Comparison of ENCODE assay signal across 1 cellular context in the genomic region with DNA sequence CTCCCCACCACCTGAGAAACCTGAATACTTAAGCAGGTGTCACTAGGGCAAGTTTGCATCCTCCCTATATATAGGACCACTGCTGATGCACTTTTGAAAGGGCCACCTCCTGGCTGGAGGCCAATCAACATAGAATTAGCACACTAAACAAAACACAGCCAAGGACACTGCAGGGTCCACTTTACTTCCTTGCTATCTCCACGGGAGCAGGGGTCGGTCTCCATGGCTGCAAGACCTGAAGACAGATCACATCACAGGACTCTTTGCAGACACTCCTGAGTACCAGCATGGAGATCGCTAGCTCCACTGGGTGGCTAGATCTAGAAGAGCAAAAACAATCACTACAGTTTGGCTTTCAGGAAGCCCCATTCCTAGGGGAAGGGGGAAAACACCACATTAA.
TF ChIP-seq lines count a peak whose summit lies in the region.

No MANE protein-coding gene starts in this region.

TF ChIP-seq in WTC11, 78 proteins besides CTCF, POLR2A, EP300 and RAD21 (continued from another document and continues in another):
- TF ChIP-seq, protein P1, sequence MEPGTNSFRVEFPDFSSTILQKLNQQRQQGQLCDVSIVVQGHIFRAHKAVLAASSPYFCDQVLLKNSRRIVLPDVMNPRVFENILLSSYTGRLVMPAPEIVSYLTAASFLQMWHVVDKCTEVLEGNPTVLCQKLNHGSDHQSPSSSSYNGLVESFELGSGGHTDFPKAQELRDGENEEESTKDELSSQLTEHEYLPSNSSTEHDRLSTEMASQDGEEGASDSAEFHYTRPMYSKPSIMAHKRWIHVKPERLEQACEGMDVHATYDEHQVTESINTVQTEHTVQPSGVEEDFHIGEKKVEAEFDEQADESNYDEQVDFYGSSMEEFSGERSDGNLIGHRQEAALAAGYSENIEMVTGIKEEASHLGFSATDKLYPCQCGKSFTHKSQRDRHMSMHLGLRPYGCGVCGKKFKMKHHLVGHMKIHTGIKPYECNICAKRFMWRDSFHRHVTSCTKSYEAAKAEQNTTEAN (CRISPR knock-in tag; IDR thresholded peaks at IDR 0.05) = no peak
- TF ChIP-seq, protein P2, sequence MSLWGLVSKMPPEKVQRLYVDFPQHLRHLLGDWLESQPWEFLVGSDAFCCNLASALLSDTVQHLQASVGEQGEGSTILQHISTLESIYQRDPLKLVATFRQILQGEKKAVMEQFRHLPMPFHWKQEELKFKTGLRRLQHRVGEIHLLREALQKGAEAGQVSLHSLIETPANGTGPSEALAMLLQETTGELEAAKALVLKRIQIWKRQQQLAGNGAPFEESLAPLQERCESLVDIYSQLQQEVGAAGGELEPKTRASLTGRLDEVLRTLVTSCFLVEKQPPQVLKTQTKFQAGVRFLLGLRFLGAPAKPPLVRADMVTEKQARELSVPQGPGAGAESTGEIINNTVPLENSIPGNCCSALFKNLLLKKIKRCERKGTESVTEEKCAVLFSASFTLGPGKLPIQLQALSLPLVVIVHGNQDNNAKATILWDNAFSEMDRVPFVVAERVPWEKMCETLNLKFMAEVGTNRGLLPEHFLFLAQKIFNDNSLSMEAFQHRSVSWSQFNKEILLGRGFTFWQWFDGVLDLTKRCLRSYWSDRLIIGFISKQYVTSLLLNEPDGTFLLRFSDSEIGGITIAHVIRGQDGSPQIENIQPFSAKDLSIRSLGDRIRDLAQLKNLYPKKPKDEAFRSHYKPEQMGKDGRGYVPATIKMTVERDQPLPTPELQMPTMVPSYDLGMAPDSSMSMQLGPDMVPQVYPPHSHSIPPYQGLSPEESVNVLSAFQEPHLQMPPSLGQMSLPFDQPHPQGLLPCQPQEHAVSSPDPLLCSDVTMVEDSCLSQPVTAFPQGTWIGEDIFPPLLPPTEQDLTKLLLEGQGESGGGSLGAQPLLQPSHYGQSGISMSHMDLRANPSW (CRISPR knock-in tag; conservative IDR thresholded peaks at IDR 0.05; ENCODE audit: low read depth) = no peak
- TF ChIP-seq, protein P3, sequence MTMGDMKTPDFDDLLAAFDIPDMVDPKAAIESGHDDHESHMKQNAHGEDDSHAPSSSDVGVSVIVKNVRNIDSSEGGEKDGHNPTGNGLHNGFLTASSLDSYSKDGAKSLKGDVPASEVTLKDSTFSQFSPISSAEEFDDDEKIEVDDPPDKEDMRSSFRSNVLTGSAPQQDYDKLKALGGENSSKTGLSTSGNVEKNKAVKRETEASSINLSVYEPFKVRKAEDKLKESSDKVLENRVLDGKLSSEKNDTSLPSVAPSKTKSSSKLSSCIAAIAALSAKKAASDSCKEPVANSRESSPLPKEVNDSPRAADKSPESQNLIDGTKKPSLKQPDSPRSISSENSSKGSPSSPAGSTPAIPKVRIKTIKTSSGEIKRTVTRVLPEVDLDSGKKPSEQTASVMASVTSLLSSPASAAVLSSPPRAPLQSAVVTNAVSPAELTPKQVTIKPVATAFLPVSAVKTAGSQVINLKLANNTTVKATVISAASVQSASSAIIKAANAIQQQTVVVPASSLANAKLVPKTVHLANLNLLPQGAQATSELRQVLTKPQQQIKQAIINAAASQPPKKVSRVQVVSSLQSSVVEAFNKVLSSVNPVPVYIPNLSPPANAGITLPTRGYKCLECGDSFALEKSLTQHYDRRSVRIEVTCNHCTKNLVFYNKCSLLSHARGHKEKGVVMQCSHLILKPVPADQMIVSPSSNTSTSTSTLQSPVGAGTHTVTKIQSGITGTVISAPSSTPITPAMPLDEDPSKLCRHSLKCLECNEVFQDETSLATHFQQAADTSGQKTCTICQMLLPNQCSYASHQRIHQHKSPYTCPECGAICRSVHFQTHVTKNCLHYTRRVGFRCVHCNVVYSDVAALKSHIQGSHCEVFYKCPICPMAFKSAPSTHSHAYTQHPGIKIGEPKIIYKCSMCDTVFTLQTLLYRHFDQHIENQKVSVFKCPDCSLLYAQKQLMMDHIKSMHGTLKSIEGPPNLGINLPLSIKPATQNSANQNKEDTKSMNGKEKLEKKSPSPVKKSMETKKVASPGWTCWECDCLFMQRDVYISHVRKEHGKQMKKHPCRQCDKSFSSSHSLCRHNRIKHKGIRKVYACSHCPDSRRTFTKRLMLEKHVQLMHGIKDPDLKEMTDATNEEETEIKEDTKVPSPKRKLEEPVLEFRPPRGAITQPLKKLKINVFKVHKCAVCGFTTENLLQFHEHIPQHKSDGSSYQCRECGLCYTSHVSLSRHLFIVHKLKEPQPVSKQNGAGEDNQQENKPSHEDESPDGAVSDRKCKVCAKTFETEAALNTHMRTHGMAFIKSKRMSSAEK (CRISPR knock-in tag; IDR thresholded peaks at IDR 0.05; ENCODE audit: borderline replicate concordance) = no peak
- TF ChIP-seq, protein P4, sequence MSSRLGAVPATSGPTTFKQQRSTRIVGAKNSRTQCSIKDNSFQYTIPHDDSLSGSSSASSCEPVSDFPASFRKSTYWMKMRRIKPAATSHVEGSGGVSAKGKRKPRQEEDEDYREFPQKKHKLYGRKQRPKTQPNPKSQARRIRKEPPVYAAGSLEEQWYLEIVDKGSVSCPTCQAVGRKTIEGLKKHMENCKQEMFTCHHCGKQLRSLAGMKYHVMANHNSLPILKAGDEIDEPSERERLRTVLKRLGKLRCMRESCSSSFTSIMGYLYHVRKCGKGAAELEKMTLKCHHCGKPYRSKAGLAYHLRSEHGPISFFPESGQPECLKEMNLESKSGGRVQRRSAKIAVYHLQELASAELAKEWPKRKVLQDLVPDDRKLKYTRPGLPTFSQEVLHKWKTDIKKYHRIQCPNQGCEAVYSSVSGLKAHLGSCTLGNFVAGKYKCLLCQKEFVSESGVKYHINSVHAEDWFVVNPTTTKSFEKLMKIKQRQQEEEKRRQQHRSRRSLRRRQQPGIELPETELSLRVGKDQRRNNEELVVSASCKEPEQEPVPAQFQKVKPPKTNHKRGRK (CRISPR knock-in tag; IDR thresholded peaks at IDR 0.05; ENCODE audit: borderline replicate concordance) = no peak
- TF ChIP-seq OVOL2 (CRISPR knock-in tag; IDR thresholded peaks at IDR 0.05; ENCODE audit: borderline replicate concordance) (no peak), MYBL2 (CRISPR knock-in tag; IDR thresholded peaks at IDR 0.05) (no peak), ZNF396 (CRISPR knock-in tag; IDR thresholded peaks at IDR 0.05; ENCODE audit: borderline replicate concordance) (peak; percentile 85; the same call in 1 of the 2 replicates), SMAD3 (CRISPR knock-in tag; IDR thresholded peaks at IDR 0.05; ENCODE audit: borderline replicate concordance) (no peak), ZBTB21 (CRISPR knock-in tag; IDR thresholded peaks at IDR 0.05; ENCODE audit: borderline replicate concordance) (no peak), TEAD1 (CRISPR knock-in tag; IDR thresholded peaks at IDR 0.05) (no peak), CREB1 (CRISPR knock-in tag; IDR thresholded peaks at IDR 0.05) (no peak), JAZF1 (CRISPR knock-in tag; IDR thresholded peaks at IDR 0.05) (no peak), ETV6 (CRISPR knock-in tag; IDR thresholded peaks at IDR 0.05) (peak; percentile 64), ZNF121 (CRISPR knock-in tag; IDR thresholded peaks at IDR 0.05) (no peak), ZNF232 (CRISPR knock-in tag; IDR thresholded peaks at IDR 0.05) (no peak), PRRX2 (CRISPR knock-in tag; IDR thresholded peaks at IDR 0.05) (0 out of 2 replicates have a peak, but pooled peaks have one; percentile 39), NFYB (CRISPR knock-in tag; conservative IDR thresholded peaks at IDR 0.05; ENCODE audit: low read depth) (no peak), SP1 (CRISPR knock-in tag; conservative IDR thresholded peaks at IDR 0.05) (no peak), FOXK1 (CRISPR knock-in tag; IDR thresholded peaks at IDR 0.05) (peak; percentile 76; the same call in 1 of the 2 replicates), NR3C1 (CRISPR knock-in tag; conservative IDR thresholded peaks at IDR 0.05; ENCODE audit: low read depth) (no peak), CBFB (CRISPR knock-in tag; IDR thresholded peaks at IDR 0.05; ENCODE audit: low read depth) (no peak)
- TF ChIP-seq, protein P5, sequence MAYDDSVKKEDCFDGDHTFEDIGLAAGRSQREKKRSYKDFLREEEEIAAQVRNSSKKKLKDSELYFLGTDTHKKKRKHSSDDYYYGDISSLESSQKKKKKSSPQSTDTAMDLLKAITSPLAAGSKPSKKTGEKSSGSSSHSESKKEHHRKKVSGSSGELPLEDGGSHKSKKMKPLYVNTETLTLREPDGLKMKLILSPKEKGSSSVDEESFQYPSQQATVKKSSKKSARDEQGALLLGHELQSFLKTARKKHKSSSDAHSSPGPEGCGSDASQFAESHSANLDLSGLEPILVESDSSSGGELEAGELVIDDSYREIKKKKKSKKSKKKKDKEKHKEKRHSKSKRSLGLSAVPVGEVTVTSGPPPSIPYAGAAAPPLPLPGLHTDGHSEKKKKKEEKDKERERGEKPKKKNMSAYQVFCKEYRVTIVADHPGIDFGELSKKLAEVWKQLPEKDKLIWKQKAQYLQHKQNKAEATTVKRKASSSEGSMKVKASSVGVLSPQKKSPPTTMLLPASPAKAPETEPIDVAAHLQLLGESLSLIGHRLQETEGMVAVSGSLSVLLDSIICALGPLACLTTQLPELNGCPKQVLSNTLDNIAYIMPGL (CRISPR knock-in tag; IDR thresholded peaks at IDR 0.05) = no peak
- TF ChIP-seq, protein P6, sequence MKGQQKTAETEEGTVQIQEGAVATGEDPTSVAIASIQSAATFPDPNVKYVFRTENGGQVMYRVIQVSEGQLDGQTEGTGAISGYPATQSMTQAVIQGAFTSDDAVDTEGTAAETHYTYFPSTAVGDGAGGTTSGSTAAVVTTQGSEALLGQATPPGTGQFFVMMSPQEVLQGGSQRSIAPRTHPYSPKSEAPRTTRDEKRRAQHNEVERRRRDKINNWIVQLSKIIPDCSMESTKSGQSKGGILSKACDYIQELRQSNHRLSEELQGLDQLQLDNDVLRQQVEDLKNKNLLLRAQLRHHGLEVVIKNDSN (CRISPR knock-in tag; IDR thresholded peaks at IDR 0.05) = no peak
- TF ChIP-seq, protein P7, sequence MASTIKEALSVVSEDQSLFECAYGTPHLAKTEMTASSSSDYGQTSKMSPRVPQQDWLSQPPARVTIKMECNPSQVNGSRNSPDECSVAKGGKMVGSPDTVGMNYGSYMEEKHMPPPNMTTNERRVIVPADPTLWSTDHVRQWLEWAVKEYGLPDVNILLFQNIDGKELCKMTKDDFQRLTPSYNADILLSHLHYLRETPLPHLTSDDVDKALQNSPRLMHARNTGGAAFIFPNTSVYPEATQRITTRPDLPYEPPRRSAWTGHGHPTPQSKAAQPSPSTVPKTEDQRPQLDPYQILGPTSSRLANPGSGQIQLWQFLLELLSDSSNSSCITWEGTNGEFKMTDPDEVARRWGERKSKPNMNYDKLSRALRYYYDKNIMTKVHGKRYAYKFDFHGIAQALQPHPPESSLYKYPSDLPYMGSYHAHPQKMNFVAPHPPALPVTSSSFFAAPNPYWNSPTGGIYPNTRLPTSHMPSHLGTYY (CRISPR knock-in tag; IDR thresholded peaks at IDR 0.05) = no peak
- TF ChIP-seq, protein P8, sequence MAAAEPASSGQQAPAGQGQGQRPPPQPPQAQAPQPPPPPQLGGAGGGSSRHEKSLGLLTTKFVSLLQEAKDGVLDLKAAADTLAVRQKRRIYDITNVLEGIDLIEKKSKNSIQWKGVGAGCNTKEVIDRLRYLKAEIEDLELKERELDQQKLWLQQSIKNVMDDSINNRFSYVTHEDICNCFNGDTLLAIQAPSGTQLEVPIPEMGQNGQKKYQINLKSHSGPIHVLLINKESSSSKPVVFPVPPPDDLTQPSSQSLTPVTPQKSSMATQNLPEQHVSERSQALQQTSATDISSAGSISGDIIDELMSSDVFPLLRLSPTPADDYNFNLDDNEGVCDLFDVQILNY (CRISPR knock-in tag; IDR thresholded peaks at IDR 0.05) = no peak
- TF ChIP-seq, protein P9, sequence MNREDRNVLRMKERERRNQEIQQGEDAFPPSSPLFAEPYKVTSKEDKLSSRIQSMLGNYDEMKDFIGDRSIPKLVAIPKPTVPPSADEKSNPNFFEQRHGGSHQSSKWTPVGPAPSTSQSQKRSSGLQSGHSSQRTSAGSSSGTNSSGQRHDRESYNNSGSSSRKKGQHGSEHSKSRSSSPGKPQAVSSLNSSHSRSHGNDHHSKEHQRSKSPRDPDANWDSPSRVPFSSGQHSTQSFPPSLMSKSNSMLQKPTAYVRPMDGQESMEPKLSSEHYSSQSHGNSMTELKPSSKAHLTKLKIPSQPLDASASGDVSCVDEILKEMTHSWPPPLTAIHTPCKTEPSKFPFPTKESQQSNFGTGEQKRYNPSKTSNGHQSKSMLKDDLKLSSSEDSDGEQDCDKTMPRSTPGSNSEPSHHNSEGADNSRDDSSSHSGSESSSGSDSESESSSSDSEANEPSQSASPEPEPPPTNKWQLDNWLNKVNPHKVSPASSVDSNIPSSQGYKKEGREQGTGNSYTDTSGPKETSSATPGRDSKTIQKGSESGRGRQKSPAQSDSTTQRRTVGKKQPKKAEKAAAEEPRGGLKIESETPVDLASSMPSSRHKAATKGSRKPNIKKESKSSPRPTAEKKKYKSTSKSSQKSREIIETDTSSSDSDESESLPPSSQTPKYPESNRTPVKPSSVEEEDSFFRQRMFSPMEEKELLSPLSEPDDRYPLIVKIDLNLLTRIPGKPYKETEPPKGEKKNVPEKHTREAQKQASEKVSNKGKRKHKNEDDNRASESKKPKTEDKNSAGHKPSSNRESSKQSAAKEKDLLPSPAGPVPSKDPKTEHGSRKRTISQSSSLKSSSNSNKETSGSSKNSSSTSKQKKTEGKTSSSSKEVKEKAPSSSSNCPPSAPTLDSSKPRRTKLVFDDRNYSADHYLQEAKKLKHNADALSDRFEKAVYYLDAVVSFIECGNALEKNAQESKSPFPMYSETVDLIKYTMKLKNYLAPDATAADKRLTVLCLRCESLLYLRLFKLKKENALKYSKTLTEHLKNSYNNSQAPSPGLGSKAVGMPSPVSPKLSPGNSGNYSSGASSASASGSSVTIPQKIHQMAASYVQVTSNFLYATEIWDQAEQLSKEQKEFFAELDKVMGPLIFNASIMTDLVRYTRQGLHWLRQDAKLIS (CRISPR knock-in tag; IDR thresholded peaks at IDR 0.05; ENCODE audit: borderline replicate concordance) = no peak
- TF ChIP-seq, protein P10, sequence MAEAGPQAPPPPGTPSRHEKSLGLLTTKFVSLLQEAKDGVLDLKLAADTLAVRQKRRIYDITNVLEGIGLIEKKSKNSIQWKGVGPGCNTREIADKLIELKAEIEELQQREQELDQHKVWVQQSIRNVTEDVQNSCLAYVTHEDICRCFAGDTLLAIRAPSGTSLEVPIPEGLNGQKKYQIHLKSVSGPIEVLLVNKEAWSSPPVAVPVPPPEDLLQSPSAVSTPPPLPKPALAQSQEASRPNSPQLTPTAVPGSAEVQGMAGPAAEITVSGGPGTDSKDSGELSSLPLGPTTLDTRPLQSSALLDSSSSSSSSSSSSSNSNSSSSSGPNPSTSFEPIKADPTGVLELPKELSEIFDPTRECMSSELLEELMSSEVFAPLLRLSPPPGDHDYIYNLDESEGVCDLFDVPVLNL (CRISPR knock-in tag; IDR thresholded peaks at IDR 0.05; ENCODE audit: borderline replicate concordance, low read depth) = no peak
- TF ChIP-seq, protein P11, sequence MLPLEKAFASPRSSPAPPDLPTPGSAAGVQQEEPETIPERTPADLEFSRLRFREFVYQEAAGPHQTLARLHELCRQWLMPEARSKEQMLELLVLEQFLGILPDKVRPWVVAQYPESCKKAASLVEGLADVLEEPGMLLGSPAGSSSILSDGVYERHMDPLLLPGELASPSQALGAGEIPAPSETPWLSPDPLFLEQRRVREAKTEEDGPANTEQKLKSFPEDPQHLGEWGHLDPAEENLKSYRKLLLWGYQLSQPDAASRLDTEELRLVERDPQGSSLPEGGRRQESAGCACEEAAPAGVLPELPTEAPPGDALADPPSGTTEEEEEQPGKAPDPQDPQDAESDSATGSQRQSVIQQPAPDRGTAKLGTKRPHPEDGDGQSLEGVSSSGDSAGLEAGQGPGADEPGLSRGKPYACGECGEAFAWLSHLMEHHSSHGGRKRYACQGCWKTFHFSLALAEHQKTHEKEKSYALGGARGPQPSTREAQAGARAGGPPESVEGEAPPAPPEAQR (CRISPR knock-in tag; IDR thresholded peaks at IDR 0.05) = 0 out of 2 replicates have a peak, but pooled peaks have one; percentile 42
